8 cellular contexts compared by ENCODE assay signal in the genomic region with DNA sequence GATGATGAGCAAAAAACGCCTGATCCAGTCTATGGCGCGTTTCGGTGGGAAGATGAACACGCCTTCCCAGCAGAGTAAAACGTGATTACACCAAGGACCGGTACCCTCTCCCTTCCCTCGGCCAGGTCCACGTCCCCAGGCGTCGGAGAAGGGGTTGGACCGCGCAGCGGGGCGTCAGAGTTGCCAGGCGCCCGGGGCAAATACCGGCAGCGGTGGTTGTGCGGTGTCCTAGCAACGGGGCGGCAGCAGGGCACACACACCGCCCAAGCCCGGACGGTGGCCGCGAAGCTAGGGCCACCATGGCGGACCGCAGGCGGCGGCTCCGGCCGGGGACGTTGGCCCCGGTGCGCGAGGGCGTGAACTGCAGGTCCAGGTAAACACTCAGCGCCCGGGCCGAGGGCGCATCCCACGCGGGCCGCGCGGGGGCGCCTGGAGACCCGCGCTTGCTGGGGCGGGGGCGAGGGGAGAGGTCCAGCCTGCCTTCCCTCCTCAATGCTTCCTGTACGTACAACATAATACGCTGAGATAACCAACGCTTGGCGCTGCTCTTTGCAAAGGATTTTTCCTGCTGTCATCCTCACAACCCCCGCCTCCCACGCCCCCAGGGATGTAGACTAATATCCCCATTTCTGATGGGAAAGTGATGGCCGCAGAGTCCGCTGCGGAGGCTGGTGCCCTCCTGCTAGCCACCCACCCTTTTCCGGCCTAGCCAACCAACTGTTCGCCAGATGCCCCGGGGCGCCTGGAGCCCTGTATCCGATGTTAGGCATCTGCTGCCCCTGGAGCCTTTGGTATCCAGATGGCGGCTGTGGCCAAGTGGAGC. TPM values are rescaled to one million over a fixed set of nuclear protein-coding genes. Genes with fewer than 3 reads are reported as not detected.
A peak's percentile ranks its signal among the peaks of the same experiment; 100 is the strongest.
DNase-seq lines count a peak whose midpoint lies in the region; ATAC-seq and TF ChIP-seq lines count a peak whose summit lies in the region.

A gene with protein sequence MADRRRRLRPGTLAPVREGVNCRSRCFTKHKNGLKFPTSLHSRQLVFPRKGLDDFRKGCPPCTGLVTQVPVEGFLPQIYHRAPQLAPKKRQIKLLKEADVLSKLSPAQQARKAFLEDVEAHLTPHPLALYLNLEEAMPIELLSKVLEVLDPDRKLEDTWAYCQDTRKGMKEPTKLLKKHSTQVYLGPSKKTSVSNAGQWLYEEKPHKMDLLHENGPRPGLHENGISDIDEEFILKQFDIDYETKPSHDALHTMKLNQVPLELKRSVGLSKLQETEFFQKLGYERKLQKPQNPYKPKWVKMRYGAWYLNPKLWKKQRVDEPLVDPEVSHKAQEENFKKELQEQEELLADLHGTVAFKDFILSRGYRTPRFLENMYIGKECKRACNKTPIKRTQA (plus strand): TSS at position 274 of the 823 bp plus-strand sequence. CDS start 26 bp downstream, at position 300.

- TF ChIP-seq CTCF in Caco-2 (IDR thresholded peaks at IDR 0.05; ENCODE audit: insufficient read depth in 1 of 2, low read depth in 1 of 2, low read length in 1 of 2, severe bottlenecking in 1 of 2, unreplicated experiment in 1 of 2), result peak; percentile 51 to 72
- TF ChIP-seq CTCF in nephron (IDR thresholded peaks at IDR 0.05; ENCODE audit: unreplicated experiment in 3 of 3), result peak; percentile 45 to 52 (median 48)
- peak in 3 of 5 experiments; percentile 20 to 39 (median 35) for TF ChIP-seq CTCF in tibial nerve (IDR thresholded peaks at IDR 0.05)

- peaks cover 5% of the 10 kb centered on the region for H3K36me3 Mint-ChIP-seq in Caco-2 (ENCODE audit: insufficient read depth, unreplicated experiment)
- no peaks in the 10 kb centered on the region for H3K36me3 Mint-ChIP-seq in nephron (ENCODE audit: low read depth)

- peak within 1 kb of the TSS; percentile 91 for H3K4me3 Mint-ChIP-seq in Caco-2 (ENCODE audit: unreplicated experiment)
- H3K4me3 Mint-ChIP-seq in nephron, result peak within 1 kb of the TSS; percentile 84 to 89 (median 87)

- TF ChIP-seq POLR2A in tibial nerve (IDR thresholded peaks at IDR 0.05), result no peak

- DNase-seq in Caco-2 (peak; percentile 86 to 93), NOMO-1 treated with DMSO at 0.1 percent for 48 hours (lab: John Stamatoyannopoulos, UW; ENCODE audit: unreplicated experiment) (peak; percentile 44), germinal center (ENCODE audit: low spot score) (peak; percentile 18), tibial nerve (ENCODE audit: low spot score in 2 of 2) (peak in 1 of 2 donors; percentile 9)
- peak; percentile 31 for DNase-seq in activated naive CD4-positive, alpha-beta T cell treated with Interleukin-2 at 50 U/mL for 16 hours

- 6 to 13% methylated on average over 31 to 37 of the region's 67 CpGs for WGBS in tibial nerve, 2 donors

- ATAC-seq in HG03521 (IDR thresholded peaks at IDR 0.05; ENCODE audit: unreplicated experiment) (peak; percentile 70), GM18858 (IDR thresholded peaks at IDR 0.05; ENCODE audit: unreplicated experiment) (no peak)

- no TSS peak for BruUV-seq in Caco-2 (replicated peaks; lab: Mats Ljungman, UMichigan)

- no peaks in the 10 kb centered on the region for H3K9me3 Mint-ChIP-seq in Caco-2 (ENCODE audit: unreplicated experiment)
- no peaks in the 10 kb centered on the region for H3K9me3 Mint-ChIP-seq in nephron

- POLR2A ChIA-PET in Caco-2 (lab: Charles Lee), result interaction anchor here (0.7 to 1.0 kb wide), 2 partner anchors 19 to 37 kb away, joined by 3 to 4 read pairs; no protein-coding TSS in a partner anchor

- H3K4me1 Mint-ChIP-seq in Caco-2 (ENCODE audit: low read depth, unreplicated experiment) (no peaks in the 10 kb centered on the region), nephron (peaks cover 8% of the 10 kb centered on the region)

- H3K27me3 Mint-ChIP-seq in Caco-2 (ENCODE audit: insufficient read depth, unreplicated experiment) (no peaks in the 10 kb centered on the region), nephron (ENCODE audit: low read depth) (peaks cover 72% of the 10 kb centered on the region)

- no peaks in the 10 kb centered on the region for H3K36me3 ChIP-seq in Caco-2 (ENCODE audit: control insufficient read depth, insufficient read depth, low read length)
- no peaks in the 10 kb centered on the region for H3K36me3 ChIP-seq in tibial nerve

- CTCF ChIA-PET in Caco-2 (lab: Charles Lee), result interaction anchor here (1.0 to 2.7 kb wide), 3 partner anchors 55 to 126 kb away, joined by 4 to 12 read pairs (median 6); a partner anchor contains a TSS

- H3K4me1 ChIP-seq in Caco-2, result peaks cover 12% of the 10 kb centered on the region
- H3K4me1 ChIP-seq in tibial nerve, result peaks cover 0 to 18% (median 2%) of the 10 kb centered on the region in 4 donors

- no peak for TF ChIP-seq EP300 in tibial nerve (IDR thresholded peaks at IDR 0.05)

- H3K27me3 ChIP-seq in Caco-2 (replicated peaks; ENCODE audit: control insufficient read depth, insufficient read depth, low read length) (no peaks in the 10 kb centered on the region), tibial nerve (peaks cover 0 to 13% of the 10 kb centered on the region in 2 donors)

- peak within 1 kb of the TSS; percentile 96 for H3K27ac Mint-ChIP-seq in Caco-2 (ENCODE audit: unreplicated experiment)
- H3K27ac Mint-ChIP-seq in nephron, result peak within 1 kb of the TSS in 1 of 3 experiments; percentile 22

- intact Hi-C loops in Caco-2 (cut with micrococcal nuclease; ENCODE audit: unreplicated experiment), result loop anchor here (1.0 kb wide), 6 partner anchors 15 to 175 kb away; a partner anchor contains a TSS

- H3K4me3 ChIP-seq in Caco-2 (ENCODE audit: low read depth, low read length) (peak within 1 kb of the TSS; percentile 51), tibial nerve (peak within 1 kb of the TSS; percentile 44 to 68 (median 52))

- no peaks in the 10 kb centered on the region for H3K9me3 ChIP-seq in Caco-2
- H3K9me3 ChIP-seq in tibial nerve, result no peaks in the 10 kb centered on the region

- peak within 1 kb of the TSS in 1 of 4 donors; percentile 61 for H3K27ac ChIP-seq in tibial nerve

RNA-seq across cellular contexts. Expression of the gene that starts here (rescaled TPM):
- total RNA-seq in Caco-2 (2022) (6.3 and 6.6 TPM in 2 replicates), tibial nerve (1 to 10 TPM in 3 of 4 donors, under 1 TPM in 1; 0.30 to 4.6 (median 1.5) TPM)
